ENCODE assay signal across 1 cellular context in the genomic region with DNA sequence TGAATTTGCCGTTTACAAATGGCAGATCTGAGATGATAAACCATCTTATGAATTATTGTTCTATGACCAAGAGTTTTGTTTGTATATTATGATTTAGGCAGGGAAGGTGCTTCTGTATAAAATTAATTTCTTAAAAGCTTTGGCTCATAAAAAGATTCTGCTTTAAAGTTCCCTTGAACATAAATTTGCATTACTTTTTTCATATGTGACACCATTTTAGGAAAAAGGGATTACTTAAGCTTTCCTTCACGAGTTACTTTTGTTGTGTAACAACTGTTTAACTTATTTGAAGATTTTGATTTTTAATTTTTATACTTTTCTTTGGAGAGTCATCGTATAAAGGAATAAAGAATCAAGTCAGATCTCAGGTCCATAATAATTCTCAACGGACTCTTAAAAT.
TF ChIP-seq lines count a peak whose summit lies in the region.

No MANE protein-coding gene starts in this region.

TF ChIP-seq in endothelial cell of umbilical vein, 7 proteins besides CTCF, POLR2A, EP300 and RAD21 (continued from another document):
- no peak for TF ChIP-seq MAX (IDR thresholded peaks at IDR 0.05; ENCODE audit: insufficient read depth, insufficient read length)
- TF ChIP-seq FOS (IDR thresholded peaks at IDR 0.05; ENCODE audit: borderline replicate concordance, insufficient read depth, low read length): no peak
- TF ChIP-seq JUN (IDR thresholded peaks at IDR 0.05; ENCODE audit: borderline replicate concordance, insufficient read depth, insufficient read length, low read depth): no peak
- TF ChIP-seq GATA2 (IDR thresholded peaks at IDR 0.05; ENCODE audit: insufficient read depth, insufficient read length, low read depth, low read length): no peak
- no peak for TF ChIP-seq MYC (IDR thresholded peaks at IDR 0.05; ENCODE audit: low read depth, low read length)
